In the genomic region with DNA sequence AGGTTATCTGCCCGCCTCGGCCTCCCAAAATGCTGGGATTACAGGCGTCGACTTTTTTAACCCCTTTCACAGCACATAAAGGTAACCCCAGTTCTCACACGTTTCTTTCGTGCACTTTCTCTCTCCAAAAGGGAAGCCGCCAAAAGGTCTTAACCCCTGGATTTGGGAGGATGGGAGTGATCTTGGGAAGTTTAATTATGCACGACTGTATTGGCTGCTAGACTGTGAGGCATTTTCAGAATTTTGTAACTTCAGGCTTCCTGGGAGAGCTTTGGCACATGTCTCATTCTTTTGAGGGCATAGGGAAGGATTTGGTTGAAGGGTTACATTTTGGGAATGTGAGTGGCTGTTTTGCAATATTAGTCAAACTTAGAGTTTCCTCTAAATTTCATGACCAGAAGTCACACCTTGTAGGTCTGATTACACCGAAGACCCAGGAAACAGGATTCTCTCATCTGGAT, we compare ENCODE assay signal across 8 cellular contexts. TPM values are rescaled to one million over a fixed set of nuclear protein-coding genes. Genes with fewer than 3 reads are reported as not detected.
A peak's percentile ranks its signal among the peaks of the same experiment; 100 is the strongest.
DNase-seq lines count a peak whose midpoint lies in the region; ATAC-seq, FAIRE-seq and TF ChIP-seq lines count a peak whose summit lies in the region.

No MANE protein-coding gene starts in this region.

- H3K27me3 Mint-ChIP-seq in T-helper 1 cell treated with Interleukin-12 subunit alpha and Interleukin-12 subunit beta and Interleukin-4 antibody, amounts not matched to agents 30 μg/mL and 1 μg/mL, for 36 hours (ENCODE audit: low read depth) = no peaks in the 10 kb centered on the region
- H3K27me3 Mint-ChIP-seq in activated T-helper 1 cell treated with anti-CD3 and anti-CD28 coated beads, Interleukin-12 subunit alpha, Interleukin-12 subunit beta, Interleukin-2, Interleukin-4 antibody, amounts not matched to agents 30 ng/mL and 10 ng/mL and 1 ng/mL, durations not matched to agents 14 hours and 24 hours and 36 hours (ENCODE audit: insufficient read depth) = peaks cover 2% of the 10 kb centered on the region

- dilution Hi-C loops in keratinocyte (cut with MboI; ENCODE audit: extremely low pct_ligation_motif_present, low sequenced_read_pairs) = no loop called here

- H3K9me3 Mint-ChIP-seq in T-helper 1 cell treated with Interleukin-12 subunit alpha and Interleukin-12 subunit beta and Interleukin-4 antibody, amounts not matched to agents 30 μg/mL and 1 μg/mL, for 36 hours = no peaks in the 10 kb centered on the region
- no peaks in the 10 kb centered on the region for H3K9me3 Mint-ChIP-seq in activated T-helper 1 cell treated with anti-CD3 and anti-CD28 coated beads, Interleukin-12 subunit alpha, Interleukin-12 subunit beta, Interleukin-2, Interleukin-4 antibody, amounts not matched to agents 30 ng/mL and 10 ng/mL and 1 ng/mL, durations not matched to agents 14 hours and 24 hours and 36 hours

- H3K9me1 ChIP-seq in keratinocyte (ENCODE audit: control insufficient read depth, extremely low read depth, insufficient read depth, low read length) = no peaks in the 10 kb centered on the region

- peaks cover 45% of the 10 kb centered on the region for H3K4me1 Mint-ChIP-seq in T-helper 1 cell treated with Interleukin-12 subunit alpha and Interleukin-12 subunit beta and Interleukin-4 antibody, amounts not matched to agents 30 μg/mL and 1 μg/mL, for 36 hours (ENCODE audit: low read depth)
- H3K4me1 Mint-ChIP-seq in activated T-helper 1 cell treated with anti-CD3 and anti-CD28 coated beads, Interleukin-12 subunit alpha, Interleukin-12 subunit beta, Interleukin-2, Interleukin-4 antibody, amounts not matched to agents 30 ng/mL and 10 ng/mL and 1 ng/mL, durations not matched to agents 14 hours and 24 hours and 36 hours (ENCODE audit: low read depth) = peaks cover 53% of the 10 kb centered on the region

- peak overlapping the region; percentile 18 for H3K27ac ChIP-seq in keratinocyte (ENCODE audit: control insufficient read depth, insufficient read depth, low read length)
- H3K27ac ChIP-seq in suprapubic skin = peak overlapping the region; percentile 91

- H4K20me1 ChIP-seq in keratinocyte (ENCODE audit: control insufficient read depth, extremely low read depth, insufficient read depth, low read length) = no peaks in the 10 kb centered on the region

- intact Hi-C loops in activated T-helper 1 cell treated with anti-CD3 and anti-CD28 coated beads, Interleukin-12 subunit alpha, Interleukin-12 subunit beta, Interleukin-2, Interleukin-4 antibody, amounts not matched to agents 30 ng/mL and 10 ng/mL and 1 ng/mL, durations not matched to agents 14 hours and 24 hours and 36 hours (cut with micrococcal nuclease) = loop anchor here (1.0 to 5.0 kb wide), 2 partner anchors 38 to 172 kb away; partner anchors contain the start of genes APOF, MYL6B and STAT2

- no peak for DNase-seq in T-helper 1 cell
- DNase-seq in activated T-helper 1 cell treated with anti-CD3 and anti-CD28 coated beads, Interleukin-12 subunit alpha, Interleukin-12 subunit beta, Interleukin-2, Interleukin-4 antibody, amounts not matched to agents 30 ng/mL and 10 ng/mL and 1 ng/mL, durations not matched to agents 14 hours and 24 hours and 36 hours (ENCODE audit: low spot score) = no peak
- no peak for DNase-seq in keratinocyte (ENCODE audit: low read depth, low spot score)
- no peak for DNase-seq in suprapubic skin (ENCODE audit: low spot score in 2 of 2)
- no peak for DNase-seq in mesenteric fat pad (ENCODE audit: low spot score)
- DNase-seq in KG1 (lab: John Stamatoyannopoulos, UW) = no peak

- H3K9me3 ChIP-seq in keratinocyte (ENCODE audit: control insufficient read depth, low read depth, low read length) (no peaks in the 10 kb centered on the region), suprapubic skin (no peaks in the 10 kb centered on the region)

- no peak overlapping the region for H3K9ac ChIP-seq in keratinocyte (ENCODE audit: control insufficient read depth, extremely low read depth, insufficient read depth, low read length)

- no peaks in the 10 kb centered on the region for H3K27me3 ChIP-seq in keratinocyte (ENCODE audit: control insufficient read depth, extremely low read depth, insufficient read depth, low read length)
- no peaks in the 10 kb centered on the region for H3K27me3 ChIP-seq in suprapubic skin

- H3K4me3 ChIP-seq in keratinocyte (ENCODE audit: control insufficient read depth in 2 of 3, extremely low read depth in 1 of 3, insufficient read depth in 2 of 3, low read depth in 1 of 3, low read length in 3 of 3) (peak overlapping the region in 2 of 3 experiments; percentile 7 to 80), suprapubic skin (peak overlapping the region; percentile 88)

- H3K36me3 ChIP-seq in keratinocyte (ENCODE audit: control insufficient read depth in 2 of 2, extremely low read depth in 1 of 2, insufficient read depth in 2 of 2, low read length in 2 of 2) (peaks cover 1 to 4% of the 10 kb centered on the region in 2 experiments), suprapubic skin (peaks cover 11% of the 10 kb centered on the region)

- H3K79me2 ChIP-seq in keratinocyte (ENCODE audit: control insufficient read depth, insufficient read depth, low read length) = peaks cover 27% of the 10 kb centered on the region

- H2AFZ ChIP-seq in keratinocyte (ENCODE audit: control insufficient read depth, low read length) = no peak overlapping the region

- no peak for FAIRE-seq in keratinocyte (lab: Jason Lieb, UNC)

- peaks cover 13% of the 10 kb centered on the region for H3K4me1 ChIP-seq in keratinocyte (ENCODE audit: control insufficient read depth, extremely low read depth, insufficient read depth, low read length)
- H3K4me1 ChIP-seq in suprapubic skin = peaks cover 29% of the 10 kb centered on the region

- H3K4me2 ChIP-seq in keratinocyte (ENCODE audit: control insufficient read depth, extremely low read depth, insufficient read depth, low read depth, low read length) = peak overlapping the region; percentile 85

- peak overlapping the region; percentile 99 for H3K27ac Mint-ChIP-seq in T-helper 1 cell treated with Interleukin-12 subunit alpha and Interleukin-12 subunit beta and Interleukin-4 antibody, amounts not matched to agents 30 μg/mL and 1 μg/mL, for 36 hours
- H3K27ac Mint-ChIP-seq in activated T-helper 1 cell treated with anti-CD3 and anti-CD28 coated beads, Interleukin-12 subunit alpha, Interleukin-12 subunit beta, Interleukin-2, Interleukin-4 antibody, amounts not matched to agents 30 ng/mL and 10 ng/mL and 1 ng/mL, durations not matched to agents 14 hours and 24 hours and 36 hours = peak overlapping the region; percentile 96

- no peak for ATAC-seq in HG02970 (IDR thresholded peaks at IDR 0.05; ENCODE audit: low FRiP score, unreplicated experiment)

- no peak for TF ChIP-seq CTCF in keratinocyte (optimal IDR thresholded peaks at IDR 0.05 in 1 of 3, IDR thresholded peaks at IDR 0.05 in 1 of 3, conservative IDR thresholded peaks at IDR 0.05 in 1 of 3; ENCODE audit: extremely low read depth in 1 of 3, insufficient read depth in 2 of 3, low read length in 3 of 3)
- TF ChIP-seq CTCF in suprapubic skin (IDR thresholded peaks at IDR 0.05) = no peak

- no peak for TF ChIP-seq EP300 in suprapubic skin (IDR thresholded peaks at IDR 0.05)

- peak overlapping the region; percentile 98 for H3K4me3 Mint-ChIP-seq in T-helper 1 cell treated with Interleukin-12 subunit alpha and Interleukin-12 subunit beta and Interleukin-4 antibody, amounts not matched to agents 30 μg/mL and 1 μg/mL, for 36 hours
- H3K4me3 Mint-ChIP-seq in activated T-helper 1 cell treated with anti-CD3 and anti-CD28 coated beads, Interleukin-12 subunit alpha, Interleukin-12 subunit beta, Interleukin-2, Interleukin-4 antibody, amounts not matched to agents 30 ng/mL and 10 ng/mL and 1 ng/mL, durations not matched to agents 14 hours and 24 hours and 36 hours = peak overlapping the region; percentile 93

- TF ChIP-seq POLR2A in suprapubic skin (IDR thresholded peaks at IDR 0.05) = no peak

- 20% methylated on average over 9 of the region's 9 CpGs for WGBS in suprapubic skin

- H3K36me3 Mint-ChIP-seq in T-helper 1 cell treated with Interleukin-12 subunit alpha and Interleukin-12 subunit beta and Interleukin-4 antibody, amounts not matched to agents 30 μg/mL and 1 μg/mL, for 36 hours (ENCODE audit: low read depth) = peaks cover 12% of the 10 kb centered on the region
- peaks cover 10% of the 10 kb centered on the region for H3K36me3 Mint-ChIP-seq in activated T-helper 1 cell treated with anti-CD3 and anti-CD28 coated beads, Interleukin-12 subunit alpha, Interleukin-12 subunit beta, Interleukin-2, Interleukin-4 antibody, amounts not matched to agents 30 ng/mL and 10 ng/mL and 1 ng/mL, durations not matched to agents 14 hours and 24 hours and 36 hours (ENCODE audit: low read depth)

RNA-seq across cellular contexts. Expression of gene SMARCC2, which starts 1.4 kb away (rescaled TPM):
- 124 and 132 TPM in 2 replicates for total RNA-seq in activated T-helper 1 cell treated with anti-CD3 and anti-CD28 coated beads, Interleukin-12 subunit alpha, Interleukin-12 subunit beta, Interleukin-2, Interleukin-4 antibody, amounts not matched to agents 30 ng/mL and 10 ng/mL and 1 ng/mL, durations not matched to agents 14 hours and 24 hours and 36 hours
- polyA plus RNA-seq in keratinocyte = 23.3 to 37.6 TPM (median 32.5 TPM) in 3 replicates
- 15.0 TPM for polyA plus RNA-seq in keratinocyte (2011; ENCODE audit: low read depth)
- polyA plus RNA-seq in keratinocyte (2011; cell fraction: cytosol; rRNA removed) = 20.2 and 21.8 TPM in 2 replicates
- 81.6 and 83.5 TPM in 2 replicates for polyA plus RNA-seq in keratinocyte (2011; cell fraction: nucleus; rRNA removed)
- 15.7 and 30.9 TPM in 2 replicates for polyA plus RNA-seq in keratinocyte (2012; ENCODE audit: low replicate concordance)
- polyA minus RNA-seq in keratinocyte = 28.8 to 59.6 TPM (median 38.5 TPM) in 3 replicates
- polyA minus RNA-seq in keratinocyte (2011; cell fraction: cytosol; rRNA and poly(A)+ RNA removed) = 33.2 TPM
- polyA minus RNA-seq in keratinocyte (2011; cell fraction: nucleus; rRNA and poly(A)+ RNA removed) = 59.7 and 65.7 TPM in 2 replicates
- total RNA-seq in suprapubic skin (100 to 1,000 TPM in 2 of 4 donors, 10 to 100 TPM in 2; 53.6 to 137 (median 85.9) TPM), mesenteric fat pad (113 TPM)

RNA-seq across cellular contexts. Expression of gene RNF41, which starts 31.0 kb away (rescaled TPM):
- 46.9 and 47.2 TPM in 2 replicates for total RNA-seq in activated T-helper 1 cell treated with anti-CD3 and anti-CD28 coated beads, Interleukin-12 subunit alpha, Interleukin-12 subunit beta, Interleukin-2, Interleukin-4 antibody, amounts not matched to agents 30 ng/mL and 10 ng/mL and 1 ng/mL, durations not matched to agents 14 hours and 24 hours and 36 hours
- polyA plus RNA-seq in keratinocyte = 42.2 to 62.0 TPM (median 49.7 TPM) in 3 replicates
- 22.0 TPM for polyA plus RNA-seq in keratinocyte (2011; ENCODE audit: low read depth)
- 50.7 and 53.4 TPM in 2 replicates for polyA plus RNA-seq in keratinocyte (2011; cell fraction: cytosol; rRNA removed)
- polyA plus RNA-seq in keratinocyte (2011; cell fraction: nucleus; rRNA removed) = 35.0 and 36.5 TPM in 2 replicates
- 25.0 and 27.8 TPM in 2 replicates for polyA plus RNA-seq in keratinocyte (2012; ENCODE audit: low replicate concordance)
- polyA minus RNA-seq in keratinocyte = 139 to 212 TPM (median 144 TPM) in 3 replicates
- 62.9 TPM for polyA minus RNA-seq in keratinocyte (2011; cell fraction: cytosol; rRNA and poly(A)+ RNA removed)
- polyA minus RNA-seq in keratinocyte (2011; cell fraction: nucleus; rRNA and poly(A)+ RNA removed) = 35.7 and 43.4 TPM in 2 replicates
- total RNA-seq in suprapubic skin (10 to 100 TPM; 28.4 to 60.6 (median 35.8) TPM), mesenteric fat pad (93.8 TPM)

RNA-seq across cellular contexts. Expression of gene MYL6, which starts 32.6 kb away (rescaled TPM):
- 786 and 802 TPM in 2 replicates for total RNA-seq in activated T-helper 1 cell treated with anti-CD3 and anti-CD28 coated beads, Interleukin-12 subunit alpha, Interleukin-12 subunit beta, Interleukin-2, Interleukin-4 antibody, amounts not matched to agents 30 ng/mL and 10 ng/mL and 1 ng/mL, durations not matched to agents 14 hours and 24 hours and 36 hours
- polyA plus RNA-seq in keratinocyte = 3,666 to 4,542 TPM (median 4,521 TPM) in 3 replicates
- 3,303 TPM for polyA plus RNA-seq in keratinocyte (2011; ENCODE audit: low read depth)
- polyA plus RNA-seq in keratinocyte (2011; cell fraction: cytosol; rRNA removed) = 4,238 and 5,249 TPM in 2 replicates
- 2,592 and 2,714 TPM in 2 replicates for polyA plus RNA-seq in keratinocyte (2011; cell fraction: nucleus; rRNA removed)
- 2,021 and 2,926 TPM in 2 replicates for polyA plus RNA-seq in keratinocyte (2012; ENCODE audit: low replicate concordance)
- polyA minus RNA-seq in keratinocyte = 862 to 923 TPM (median 864 TPM) in 3 replicates
- polyA minus RNA-seq in keratinocyte (2011; cell fraction: cytosol; rRNA and poly(A)+ RNA removed) = 780 TPM
- polyA minus RNA-seq in keratinocyte (2011; cell fraction: nucleus; rRNA and poly(A)+ RNA removed) = 337 and 450 TPM in 2 replicates
- total RNA-seq in suprapubic skin (1,000 to 10,000 TPM in 1 of 4 donors, 100 to 1,000 TPM in 3; 773 to 1,142 (median 915) TPM), mesenteric fat pad (2,743 TPM)

RNA-seq across cellular contexts. Expression of gene NABP2, which starts 33.4 kb away (rescaled TPM):
- total RNA-seq in activated T-helper 1 cell treated with anti-CD3 and anti-CD28 coated beads, Interleukin-12 subunit alpha, Interleukin-12 subunit beta, Interleukin-2, Interleukin-4 antibody, amounts not matched to agents 30 ng/mL and 10 ng/mL and 1 ng/mL, durations not matched to agents 14 hours and 24 hours and 36 hours = 97.5 and 102 TPM in 2 replicates
- polyA plus RNA-seq in keratinocyte = 45.6 to 53.5 TPM (median 53.0 TPM) in 3 replicates
- 30.6 TPM for polyA plus RNA-seq in keratinocyte (2011; ENCODE audit: low read depth)
- 39.4 and 44.0 TPM in 2 replicates for polyA plus RNA-seq in keratinocyte (2011; cell fraction: cytosol; rRNA removed)
- polyA plus RNA-seq in keratinocyte (2011; cell fraction: nucleus; rRNA removed) = 11.3 and 13.9 TPM in 2 replicates
- 28.8 and 36.8 TPM in 2 replicates for polyA plus RNA-seq in keratinocyte (2012; ENCODE audit: low replicate concordance)
- polyA minus RNA-seq in keratinocyte = 16.8 to 27.1 TPM (median 23.0 TPM) in 3 replicates
- 20.3 TPM for polyA minus RNA-seq in keratinocyte (2011; cell fraction: cytosol; rRNA and poly(A)+ RNA removed)
- polyA minus RNA-seq in keratinocyte (2011; cell fraction: nucleus; rRNA and poly(A)+ RNA removed) = 2.8 and 3.8 TPM in 2 replicates
- total RNA-seq in suprapubic skin = 10 to 100 TPM; 13.3 to 23.7 (median 20.1) TPM
- total RNA-seq in mesenteric fat pad = 18.2 TPM

RNA-seq across cellular contexts. Expression of gene MYL6B, which starts 38.3 kb away (rescaled TPM):
- total RNA-seq in activated T-helper 1 cell treated with anti-CD3 and anti-CD28 coated beads, Interleukin-12 subunit alpha, Interleukin-12 subunit beta, Interleukin-2, Interleukin-4 antibody, amounts not matched to agents 30 ng/mL and 10 ng/mL and 1 ng/mL, durations not matched to agents 14 hours and 24 hours and 36 hours = 58.8 and 67.6 TPM in 2 replicates
- 42.3 to 44.9 TPM (median 44.9 TPM) in 3 replicates for polyA plus RNA-seq in keratinocyte
- 13.2 TPM for polyA plus RNA-seq in keratinocyte (2011; ENCODE audit: low read depth)
- polyA plus RNA-seq in keratinocyte (2011; cell fraction: cytosol; rRNA removed) = 27.5 and 46.7 TPM in 2 replicates
- 15.4 and 19.3 TPM in 2 replicates for polyA plus RNA-seq in keratinocyte (2011; cell fraction: nucleus; rRNA removed)
- polyA plus RNA-seq in keratinocyte (2012; ENCODE audit: low replicate concordance) = 10.7 and 62.3 TPM in 2 replicates
- polyA minus RNA-seq in keratinocyte = 15.8 to 39.8 TPM (median 21.1 TPM) in 3 replicates
- polyA minus RNA-seq in keratinocyte (2011; cell fraction: cytosol; rRNA and poly(A)+ RNA removed) = 25.9 TPM
- polyA minus RNA-seq in keratinocyte (2011; cell fraction: nucleus; rRNA and poly(A)+ RNA removed) = 3.8 and 4.3 TPM in 2 replicates
- total RNA-seq in suprapubic skin = 10 to 100 TPM; 28.3 to 37.4 (median 28.5) TPM
- total RNA-seq in mesenteric fat pad = 41.3 TPM
